In genomic region chr16:10189861-10190390, GRCh38 we compare ENCODE assay signal across 31 cellular contexts. TPM values are rescaled to one million over a fixed set of nuclear protein-coding genes. Genes with fewer than 3 reads are reported as not detected.
"Had no signal": no experiment of that assay in that cellular context is flagged by ENCODE, and none has a peak within 500 bp of the region (broad histone marks: within the 10 kb centered on the region; RNA-seq: fewer than 3 reads in every experiment).

No MANE protein-coding gene starts in this region.

- H3K79me2 ChIP-seq: hepatocyte had no signal

- H3K4me3 Mint-ChIP-seq: activated CD4-positive, alpha-beta memory T cell treated with anti-CD3 and anti-CD28 coated beads for 36 hours; activated CD4-positive, alpha-beta T cell treated with anti-CD3 and anti-CD28 coated beads for 36 hours; activated CD4-positive, alpha-beta T cell treated with anti-CD3 and anti-CD28 coated beads, Interleukin-2, amount 10 ng/mL, durations not matched to agents 24 days and 14 days; activated CD8-positive, alpha-beta T cell treated with anti-CD3 and anti-CD28 coated beads, Interleukin-2, amount 10 ng/mL, durations not matched to agents 7 days and 5 days; activated naive CD8-positive, alpha-beta T cell; activated T-cell treated with anti-CD3 and anti-CD28 coated beads, Interleukin-2, amount 50 U/mL, for 4 hours; activated T-helper 17 cell treated with anti-CD3 and anti-CD28 coated beads, Interleukin-2, amount 50 U/mL, for 72 hours; central memory CD8-positive, alpha-beta T cell; dendritic cell treated with granulocyte-macrophage colony-stimulating factor and Interleukin-4, amounts not matched to agents 40 ng/mL and 50 ng/mL, for 4 days; effector memory CD8-positive, alpha-beta T cell had no signal

- H3K4me2 ChIP-seq: hepatocyte had no signal

- H3K9me3 ChIP-seq: esophagus squamous epithelium, gastroesophageal sphincter had no signal

- H3K9me3 Mint-ChIP-seq: activated CD4-positive, alpha-beta T cell treated with anti-CD3 and anti-CD28 coated beads, Interleukin-2, amount 10 ng/mL, durations not matched to agents 24 days and 14 days; activated T-cell treated with anti-CD3 and anti-CD28 coated beads, Interleukin-2, amount 50 U/mL, for 4 hours; activated T-helper 17 cell treated with anti-CD3 and anti-CD28 coated beads, Interleukin-2, amount 50 U/mL, for 72 hours; central memory CD8-positive, alpha-beta T cell; dendritic cell treated with granulocyte-macrophage colony-stimulating factor and Interleukin-4, amounts not matched to agents 40 ng/mL and 50 ng/mL, for 4 days; effector memory CD8-positive, alpha-beta T cell had no signal

- H2AFZ ChIP-seq: hepatocyte had no signal

- H3K27ac Mint-ChIP-seq: activated CD4-positive, alpha-beta memory T cell treated with anti-CD3 and anti-CD28 coated beads for 36 hours; activated CD4-positive, alpha-beta T cell treated with anti-CD3 and anti-CD28 coated beads for 36 hours; activated CD4-positive, alpha-beta T cell treated with anti-CD3 and anti-CD28 coated beads, Interleukin-2, amount 10 ng/mL, durations not matched to agents 24 days and 14 days; activated CD8-positive, alpha-beta T cell treated with anti-CD3 and anti-CD28 coated beads, Interleukin-2, amount 10 ng/mL, durations not matched to agents 7 days and 5 days; activated naive CD8-positive, alpha-beta T cell; activated T-helper 17 cell treated with anti-CD3 and anti-CD28 coated beads, Interleukin-2, amount 50 U/mL, for 72 hours; dendritic cell treated with granulocyte-macrophage colony-stimulating factor and Interleukin-4, amounts not matched to agents 40 ng/mL and 50 ng/mL, for 4 days; effector memory CD8-positive, alpha-beta T cell had no signal

- DNase-seq: activated CD4-positive, alpha-beta memory T cell treated with anti-CD3 and anti-CD28 coated beads for 36 hours; activated CD4-positive, alpha-beta T cell treated with anti-CD3 and anti-CD28 coated beads for 36 hours; activated CD4-positive, alpha-beta T cell treated with anti-CD3 and anti-CD28 coated beads, Interleukin-2, amount 10 ng/mL, durations not matched to agents 24 days and 14 days; activated CD4-positive, CD25-positive, alpha-beta regulatory T cell; activated CD4-positive, CD25-positive, alpha-beta regulatory T cell treated with anti-CD3 and anti-CD28 coated beads, Interleukin-2, amount 50 U/mL, for 72 hours; activated CD8-positive, alpha-beta T cell treated with anti-CD3 and anti-CD28 coated beads, Interleukin-2, amount 10 ng/mL, durations not matched to agents 7 days and 5 days; activated effector memory CD4-positive, alpha-beta T cell treated with Interleukin-2 at 50 U/mL for 16 hours; activated gamma-delta T cell treated with Interleukin-2 at 50 U/mL for 16 hours; activated naive CD4-positive, alpha-beta T cell treated with anti-CD3 and anti-CD28 coated beads, Interleukin-2, amount 50 U/mL, for 16 hours; activated naive CD4-positive, alpha-beta T cell treated with Interleukin-2 at 50 U/mL for 16 hours; activated T-cell treated with anti-CD3 and anti-CD28 coated beads, Interleukin-2, amount 50 U/mL, for 4 hours; amniotic stem cell; brain microvascular endothelial cell; effector memory CD8-positive, alpha-beta T cell; esophagus squamous epithelium; foreskin melanocyte; heart right ventricle; T-helper 2 cell had no signal

- H3K36me3 Mint-ChIP-seq: activated CD4-positive, alpha-beta memory T cell treated with anti-CD3 and anti-CD28 coated beads for 36 hours; activated naive CD8-positive, alpha-beta T cell had no signal

- H3K4me1 Mint-ChIP-seq: activated CD4-positive, alpha-beta T cell treated with anti-CD3 and anti-CD28 coated beads for 36 hours; activated CD4-positive, alpha-beta T cell treated with anti-CD3 and anti-CD28 coated beads, Interleukin-2, amount 10 ng/mL, durations not matched to agents 24 days and 14 days; activated T-helper 17 cell treated with anti-CD3 and anti-CD28 coated beads, Interleukin-2, amount 50 U/mL, for 72 hours; central memory CD8-positive, alpha-beta T cell had no signal

- H3K27me3 ChIP-seq: brain microvascular endothelial cell, dorsolateral prefrontal cortex had no signal

- H3K36me3 ChIP-seq: brain microvascular endothelial cell, esophagus squamous epithelium, gastroesophageal sphincter, heart right ventricle had no signal

- H3K4me3 ChIP-seq: coronary artery, dorsolateral prefrontal cortex, esophagus squamous epithelium, gastroesophageal sphincter, heart right ventricle, hepatocyte had no signal

- H3K27ac ChIP-seq: brain microvascular endothelial cell, coronary artery, epithelial cell of prostate, esophagus squamous epithelium, gastroesophageal sphincter, heart right ventricle, hepatocyte had no signal

- H3K4me1 ChIP-seq: esophagus squamous epithelium, gastroesophageal sphincter, heart right ventricle had no signal

- ATAC-seq: activated CD4-positive, alpha-beta T cell treated with anti-CD3 and anti-CD28 coated beads for 36 hours; activated CD8-positive, alpha-beta T cell treated with anti-CD3 and anti-CD28 coated beads, Interleukin-2, amount 10 ng/mL, durations not matched to agents 7 days and 5 days; activated T-cell treated with anti-CD3 and anti-CD28 coated beads, Interleukin-2, amount 50 U/mL, for 4 hours; activated T-helper 17 cell treated with anti-CD3 and anti-CD28 coated beads, Interleukin-2, amount 50 U/mL, for 72 hours; effector memory CD8-positive, alpha-beta T cell; gastroesophageal sphincter; heart right ventricle had no signal

RNA-seq across cellular contexts. Expression of gene GRIN2A, which starts 7.7 kb away (rescaled TPM):
- total RNA-seq: activated CD4-positive, alpha-beta memory T cell treated with anti-CD3 and anti-CD28 coated beads for 36 hours; activated CD4-positive, alpha-beta T cell treated with anti-CD3 and anti-CD28 coated beads for 36 hours; activated CD4-positive, alpha-beta T cell treated with anti-CD3 and anti-CD28 coated beads, Interleukin-2, amount 10 ng/mL, durations not matched to agents 24 days and 14 days; activated CD8-positive, alpha-beta memory T cell treated with anti-CD3 and anti-CD28 coated beads for 36 hours; activated CD8-positive, alpha-beta T cell treated with anti-CD3 and anti-CD28 coated beads, Interleukin-2, amount 10 ng/mL, durations not matched to agents 7 days and 5 days; activated T-cell treated with anti-CD3 and anti-CD28 coated beads, Interleukin-2, amount 50 U/mL, for 4 hours; activated T-helper 17 cell treated with anti-CD3 and anti-CD28 coated beads, Interleukin-2, amount 50 U/mL, for 72 hours; bronchial epithelial cell; endothelial cell of umbilical vein; T-helper 1 cell treated with Interleukin-12 subunit alpha and Interleukin-12 subunit beta and Interleukin-4 antibody, amounts not matched to agents 30 ng/mL and 1 ng/mL, for 36 hours had no signal
- polyA plus RNA-seq: endothelial cell of umbilical vein had no signal
